In genomic region chr7:47937711-47938573, GRCh38 we compare ENCODE assay signal across 12 cellular contexts. TPM values are rescaled to one million over a fixed set of nuclear protein-coding genes. Genes with fewer than 3 reads are reported as not detected.
DNase-seq lines count a peak whose midpoint lies in the region; ATAC-seq and TF ChIP-seq lines count a peak whose summit lies in the region.
"Had no signal": no experiment of that assay in that cellular context is flagged by ENCODE, and none has a peak within 500 bp of the region (broad histone marks: within the 10 kb centered on the region; RNA-seq: fewer than 3 reads in every experiment).

No MANE protein-coding gene starts in this region.

- H3K4me3 ChIP-seq in vagina (no peak overlapping the region), psoas muscle (no peak overlapping the region)
- H3K4me3 ChIP-seq: sigmoid colon had no signal

- H3K4me3 Mint-ChIP-seq in natural killer cell treated with Interleukin-12 subunit alpha and Interleukin-12 subunit beta and Interleukin-15 and Interleukin-18, amount 100 ng/mL, for 72 hours, result peak overlapping the region; percentile 67
- no peak overlapping the region for H3K4me3 Mint-ChIP-seq in natural killer cell
- peak overlapping the region in 1 of 10 donors; percentile 48 for H3K4me3 Mint-ChIP-seq in naive thymus-derived CD8-positive, alpha-beta T cell
- H3K4me3 Mint-ChIP-seq: CD8-positive, alpha-beta T cell had no signal

- H3K9me3 ChIP-seq in vagina (no peaks in the 10 kb centered on the region), psoas muscle (no peaks in the 10 kb centered on the region)
- H3K9me3 ChIP-seq: sigmoid colon had no signal

- H3K27ac Mint-ChIP-seq in natural killer cell treated with Interleukin-12 subunit alpha and Interleukin-12 subunit beta and Interleukin-15 and Interleukin-18, amount 100 ng/mL, for 72 hours, result peak overlapping the region in 1 of 2 donors; percentile 53
- no peak overlapping the region for H3K27ac Mint-ChIP-seq in natural killer cell
- peak overlapping the region in 1 of 10 donors; percentile 19 for H3K27ac Mint-ChIP-seq in naive thymus-derived CD8-positive, alpha-beta T cell
- H3K27ac Mint-ChIP-seq: CD8-positive, alpha-beta T cell had no signal

- ATAC-seq in natural killer cell treated with Interleukin-12 subunit alpha and Interleukin-12 subunit beta and Interleukin-15 and Interleukin-18, amount 100 ng/mL, for 72 hours, result peak in 1 of 2 donors; percentile 19
- no peak for ATAC-seq in natural killer cell
- ATAC-seq in HG02623 (IDR thresholded peaks at IDR 0.05; ENCODE audit: unreplicated experiment), result peak; percentile 54
- peak; percentile 58 for ATAC-seq in HG03571 (IDR thresholded peaks at IDR 0.05; ENCODE audit: unreplicated experiment)
- ATAC-seq in psoas muscle, result no peak
- no peak for ATAC-seq in naive thymus-derived CD8-positive, alpha-beta T cell
- ATAC-seq: CD8-positive, alpha-beta T cell had no signal

- POLR2A ChIA-PET in naive thymus-derived CD8-positive, alpha-beta T cell (lab: Charles Lee), result interaction anchor here (0.7 kb wide), 1 partner anchor 71 kb away, joined by 3 read pairs; no protein-coding TSS in a partner anchor

- DNase-seq in natural killer cell treated with Interleukin-12 subunit alpha and Interleukin-12 subunit beta and Interleukin-15 and Interleukin-18, amount 100 ng/mL, for 72 hours (ENCODE audit: low spot score), result no peak
- no peak for DNase-seq in natural killer cell
- peak; percentile 79 to 91 for DNase-seq in vagina (ENCODE audit: extremely low spot score in 2 of 2)
- no peak for DNase-seq in activated CD4-positive, CD25-positive, alpha-beta regulatory T cell treated with anti-CD3 and anti-CD28 coated beads, Interleukin-2, amount 50 U/mL, for 72 hours
- no peak for DNase-seq in psoas muscle
- no peak for DNase-seq in naive thymus-derived CD8-positive, alpha-beta T cell
- DNase-seq: NCI-H526 treated with DMSO at 0.1 percent for 48 hours; sigmoid colon; stimulated activated naive CD4-positive, alpha-beta T cell treated with Interleukin-2 at 50 U/mL for 16 hours had no signal

- H3K4me1 Mint-ChIP-seq in natural killer cell treated with Interleukin-12 subunit alpha and Interleukin-12 subunit beta and Interleukin-15 and Interleukin-18, amount 100 ng/mL, for 72 hours (ENCODE audit: low read depth in 2 of 2), result peaks cover 4 to 7% of the 10 kb centered on the region in 2 donors
- no peaks in the 10 kb centered on the region for H3K4me1 Mint-ChIP-seq in natural killer cell
- H3K4me1 Mint-ChIP-seq in naive thymus-derived CD8-positive, alpha-beta T cell, result peaks cover 0 to 7% (median under 1%) of the 10 kb centered on the region in 4 donors

- H3K36me3 ChIP-seq in vagina, result no peaks in the 10 kb centered on the region
- peaks cover 0 to 21% of the 10 kb centered on the region in 2 donors for H3K36me3 ChIP-seq in psoas muscle (ENCODE audit: insufficient read depth in 1 of 2, low read depth in 1 of 2)
- H3K36me3 ChIP-seq: sigmoid colon had no signal

- H3K27me3 ChIP-seq in vagina, result no peaks in the 10 kb centered on the region
- H3K27me3 ChIP-seq in psoas muscle (ENCODE audit: insufficient read depth in 3 of 3, low read length in 2 of 3), result no peaks in the 10 kb centered on the region
- H3K27me3 ChIP-seq: sigmoid colon had no signal

- 86 to 91% (median 90%) methylated on average over 11 of the region's 11 CpGs for WGBS in psoas muscle, 3 donors

- TF ChIP-seq CTCF in natural killer cell (IDR thresholded peaks at IDR 0.05) (no peak), vagina (IDR thresholded peaks at IDR 0.05) (no peak), psoas muscle (IDR thresholded peaks at IDR 0.05) (no peak)

- TF ChIP-seq POLR2A in vagina (IDR thresholded peaks at IDR 0.05), result no peak

- no peaks in the 10 kb centered on the region for H3K27me3 Mint-ChIP-seq in natural killer cell treated with Interleukin-12 subunit alpha and Interleukin-12 subunit beta and Interleukin-15 and Interleukin-18, amount 100 ng/mL, for 72 hours
- no peaks in the 10 kb centered on the region for H3K27me3 Mint-ChIP-seq in natural killer cell (ENCODE audit: low read depth in 2 of 2)
- peaks cover 0 to 2% (median 0%) of the 10 kb centered on the region in 5 donors for H3K27me3 Mint-ChIP-seq in naive thymus-derived CD8-positive, alpha-beta T cell

- no peak overlapping the region for H3K27ac ChIP-seq in vagina
- no peak overlapping the region for H3K27ac ChIP-seq in psoas muscle
- H3K27ac ChIP-seq: sigmoid colon had no signal

- H3K36me3 Mint-ChIP-seq in natural killer cell treated with Interleukin-12 subunit alpha and Interleukin-12 subunit beta and Interleukin-15 and Interleukin-18, amount 100 ng/mL, for 72 hours, result no peaks in the 10 kb centered on the region
- no peaks in the 10 kb centered on the region for H3K36me3 Mint-ChIP-seq in natural killer cell
- peaks cover 0 to 2% (median 0%) of the 10 kb centered on the region in 3 donors for H3K36me3 Mint-ChIP-seq in naive thymus-derived CD8-positive, alpha-beta T cell
- H3K36me3 Mint-ChIP-seq: CD8-positive, alpha-beta T cell had no signal

- intact Hi-C loops in natural killer cell (cut with micrococcal nuclease), result no loop called here
- intact Hi-C loops in vagina (cut with DNase I), result no loop called here
- intact Hi-C loops in psoas muscle (cut with DNase I), result no loop called here

- no peaks in the 10 kb centered on the region for H3K9me3 Mint-ChIP-seq in natural killer cell treated with Interleukin-12 subunit alpha and Interleukin-12 subunit beta and Interleukin-15 and Interleukin-18, amount 100 ng/mL, for 72 hours
- no peaks in the 10 kb centered on the region for H3K9me3 Mint-ChIP-seq in natural killer cell
- H3K9me3 Mint-ChIP-seq in naive thymus-derived CD8-positive, alpha-beta T cell, result no peaks in the 10 kb centered on the region
- H3K9me3 Mint-ChIP-seq: CD8-positive, alpha-beta T cell had no signal

- H3K4me1 ChIP-seq in vagina, result peaks cover 5% of the 10 kb centered on the region
- H3K4me1 ChIP-seq in psoas muscle, result no peaks in the 10 kb centered on the region
- H3K4me1 ChIP-seq: sigmoid colon had no signal

RNA-seq across cellular contexts. Expression of gene PKD1L1, which starts 10.3 kb away (rescaled TPM):
- total RNA-seq in natural killer cell treated with Interleukin-12 subunit alpha and Interleukin-12 subunit beta and Interleukin-15 and Interleukin-18, amount 100 ng/mL, for 72 hours, result under 1 TPM; 0.28 to 0.31 TPM
- total RNA-seq in natural killer cell, result under 1 TPM; 0.33 to 0.48 (median 0.38) TPM
- 0.49 TPM for total RNA-seq in vagina
- 1 to 10 TPM in 3 of 4 donors, under 1 TPM in 1; 0.58 to 1.4 (median 1.1) TPM for total RNA-seq in psoas muscle
- under 1 TPM; 0.56 to 0.79 (median 0.73) TPM for polyA plus RNA-seq in psoas muscle
- under 1 TPM; 0.66 to 0.78 TPM for total RNA-seq in naive thymus-derived CD8-positive, alpha-beta T cell
- polyA plus RNA-seq in naive thymus-derived CD8-positive, alpha-beta T cell, result under 1 TPM in 2 of 3 donors, not detected in 1; 0.07 to 0.08 TPM

RNA-seq across cellular contexts. Expression of gene HUS1, which starts 41.5 kb away (rescaled TPM):
- total RNA-seq in natural killer cell treated with Interleukin-12 subunit alpha and Interleukin-12 subunit beta and Interleukin-15 and Interleukin-18, amount 100 ng/mL, for 72 hours, result 10 to 100 TPM; 60.4 to 61.7 TPM
- 10 to 100 TPM; 55.6 to 75.0 (median 59.3) TPM for total RNA-seq in natural killer cell
- 28.5 TPM for total RNA-seq in vagina
- total RNA-seq in psoas muscle, result 10 to 100 TPM; 26.3 to 30.7 (median 27.3) TPM
- polyA plus RNA-seq in psoas muscle, result 10 to 100 TPM; 17.8 to 29.8 (median 17.8) TPM
- total RNA-seq in naive thymus-derived CD8-positive, alpha-beta T cell, result 10 to 100 TPM; 74.2 to 78.8 TPM
- 10 to 100 TPM; 26.9 to 36.8 (median 32.5) TPM for polyA plus RNA-seq in naive thymus-derived CD8-positive, alpha-beta T cell

Comparison
In these comparisons a context has a peak if more than half of its experiments do, and no peak if none do; other contexts are left out.
1. ATAC-seq: peak in HG02623 (single experiment) and HG03571 (single experiment); none in natural killer cell (0 of 3), psoas muscle (0 of 4) and naive thymus-derived CD8-positive, alpha-beta T cell (0 of 2).
2. DNase-seq: peak in vagina (2 of 2); none in natural killer cell treated with Interleukin-12 subunit alpha and Interleukin-12 subunit beta and Interleukin-15 and Interleukin-18, amount 100 ng/mL, for 72 hours (single experiment), natural killer cell (single experiment), activated CD4-positive, CD25-positive, alpha-beta regulatory T cell treated with anti-CD3 and anti-CD28 coated beads, Interleukin-2, amount 50 U/mL, for 72 hours (single experiment), psoas muscle (0 of 2) and naive thymus-derived CD8-positive, alpha-beta T cell (0 of 10).